Comparison of ENCODE assay signal across 8 cellular contexts in genomic region chr11:19711911-19712280, GRCh38. TPM values are rescaled to one million over a fixed set of nuclear protein-coding genes. Genes with fewer than 3 reads are reported as not detected.
DNase-seq lines count a peak whose midpoint lies in the region; ATAC-seq and TF ChIP-seq lines count a peak whose summit lies in the region.

No MANE protein-coding gene starts in this region.

- H3K4me1 ChIP-seq in heart right ventricle (peaks cover 7 to 55% (median 41%) of the 10 kb centered on the region in 9 donors), rectal smooth muscle tissue (ENCODE audit: control insufficient read depth, insufficient read depth, low read length) (peaks cover 20% of the 10 kb centered on the region)

- TF ChIP-seq CTCF in heart right ventricle (IDR thresholded peaks at IDR 0.05) = no peak

- DNase-seq in activated CD8-positive, alpha-beta memory T cell treated with anti-CD3 and anti-CD28 coated beads, Interleukin-2, amount 50 U/mL, for 48 hours = peak; percentile 64
- DNase-seq in heart right ventricle (no peak), HUDEP-2 (lab: John Stamatoyannopoulos, UW; ENCODE audit: unreplicated experiment in 76 of 76) (no peak)

- ATAC-seq in HG02943 (IDR thresholded peaks at IDR 0.05; ENCODE audit: low read depth, unreplicated experiment) (peak; percentile 12), heart right ventricle (peak in 5 of 8 donors; percentile 17 to 35 (median 20)), HG02970 (IDR thresholded peaks at IDR 0.05; ENCODE audit: low FRiP score, unreplicated experiment) (no peak), HG03039 (IDR thresholded peaks at IDR 0.05; ENCODE audit: unreplicated experiment) (no peak)

- intact Hi-C loops in heart right ventricle (cut with DNase I) = loop anchor here in 6 of 10 donors (2.0 to 10.0 kb wide), 6 partner anchors 29 to 137 kb away; no protein-coding TSS in a partner anchor

- peak overlapping the region; percentile 74 for H3K9ac ChIP-seq in rectal smooth muscle tissue (ENCODE audit: low read length)

- WGBS in heart right ventricle, 2 donors = 6 to 9% methylated on average over 16 of the region's 16 CpGs

- no peaks in the 10 kb centered on the region for H3K9me3 ChIP-seq in heart right ventricle

- H3K4me3 ChIP-seq in GM08714 (ENCODE audit: low read length) (peak overlapping the region; percentile 60; the same call in 1 of the 2 replicates), heart right ventricle (peak overlapping the region; percentile 50 to 83 (median 74)), rectal smooth muscle tissue (ENCODE audit: low read length) (peak overlapping the region; percentile 73)

- H3K27ac ChIP-seq in heart right ventricle (peak overlapping the region; percentile 85 to 98 (median 96)), rectal smooth muscle tissue (ENCODE audit: low read depth, low read length) (peak overlapping the region; percentile 97)

- H3K27me3 ChIP-seq in heart right ventricle = peaks cover 0 to 33% (median 0%) of the 10 kb centered on the region in 7 donors
- peaks cover 3% of the 10 kb centered on the region for H3K27me3 ChIP-seq in rectal smooth muscle tissue (ENCODE audit: control insufficient read depth, insufficient read depth, low read length)

- H3K36me3 ChIP-seq in heart right ventricle = no peaks in the 10 kb centered on the region
- no peaks in the 10 kb centered on the region for H3K36me3 ChIP-seq in rectal smooth muscle tissue (ENCODE audit: control insufficient read depth, insufficient read depth, low read length)

RNA-seq across cellular contexts. Expression of gene NAV2, which starts 0.7 kb away (rescaled TPM):
- total RNA-seq in heart right ventricle = 10 to 100 TPM; 11.3 to 34.7 (median 23.7) TPM
- 1 to 10 TPM; 6.9 to 9.1 TPM for polyA plus RNA-seq in heart right ventricle

Comparison
In these comparisons a context has a peak if more than half of its experiments do, and no peak if none do; other contexts are left out.
1. ATAC-seq: peak in HG02943 (single experiment) and heart right ventricle (5 of 8); none in HG02970 (single experiment) and HG03039 (single experiment).
2. Peak in every context shown above with its lines, with median percentiles within 50 percentile points of each other: H3K4me3 ChIP-seq.